19 cellular contexts compared by ENCODE assay signal in genomic region chr6:36793913-36794703, GRCh38. TPM values are rescaled to one million over a fixed set of nuclear protein-coding genes. Genes with fewer than 3 reads are reported as not detected.
A peak's percentile ranks its signal among the peaks of the same experiment; 100 is the strongest.
DNase-seq lines count a peak whose midpoint lies in the region; ATAC-seq lines count a peak whose summit lies in the region.
"Had no signal": no experiment of that assay in that cellular context is flagged by ENCODE, and none has a peak within 500 bp of the region (broad histone marks: within the 10 kb centered on the region; RNA-seq: fewer than 3 reads in every experiment).

No MANE protein-coding gene starts in this region.

- H3K4me3 ChIP-seq in H7 (ENCODE audit: insufficient read depth, low read depth, low read length) (no peak overlapping the region; the same call in 1 of the 2 replicates), NT2/D1 (ENCODE audit: insufficient read length, low read depth) (no peak overlapping the region)
- H3K4me3 ChIP-seq: coronary artery, esophagus muscularis mucosa, upper lobe of left lung had no signal

- peaks cover 8% of the 10 kb centered on the region for H3K4me1 ChIP-seq in NT2/D1 (ENCODE audit: insufficient read depth, insufficient read length)
- H3K4me1 ChIP-seq: esophagus muscularis mucosa, upper lobe of left lung had no signal

- peak overlapping the region; percentile 56 for H3K9ac ChIP-seq in NT2/D1 (ENCODE audit: insufficient read length, low read depth)

- no peaks in the 10 kb centered on the region for H3K27me3 ChIP-seq in H7 (ENCODE audit: control insufficient read depth, insufficient read depth, low read length)
- H3K27me3 ChIP-seq in NT2/D1 (ENCODE audit: insufficient read depth, insufficient read length) = no peaks in the 10 kb centered on the region
- H3K27me3 ChIP-seq: upper lobe of left lung had no signal

- intact Hi-C loops in posterior cingulate gyrus (cut with DNase I) = loop anchor here (5.0 kb wide), 1 partner anchor 43 kb away; the partner anchor contains the start of gene CPNE5

- H3K9me3 ChIP-seq in NT2/D1 (ENCODE audit: insufficient read depth, low read length) = no peaks in the 10 kb centered on the region
- H3K9me3 ChIP-seq: esophagus muscularis mucosa, upper lobe of left lung had no signal

- DNase-seq in H7 (peak; percentile 77), NT2/D1 (ENCODE audit: low read depth, low spot score) (no peak), hypothalamus (lab: John Stamatoyannopoulos, UW) (peak in 40 of 51 donors; percentile 6 to 82 (median 44)), posterior cingulate gyrus (peak in 8 of 10 donors; percentile 23 to 91 (median 40)), DMS79 treated with DMSO at 0.1 percent for 48 hours (lab: John Stamatoyannopoulos, UW) (no peak), NCI-H187 (lab: John Stamatoyannopoulos, UW) (no peak)
- no peak for DNase-seq in stimulated activated CD4-positive, alpha-beta T cell treated with anti-CD3 and anti-CD28 coated beads, Interleukin-2, amount 100 ng/mL, for 48 hours
- DNase-seq: activated CD4-positive, alpha-beta T cell treated with anti-CD3 and anti-CD28 coated beads for 4 hours; activated T-cell treated with anti-CD3 and anti-CD28 coated beads, Interleukin-2, amount 50 U/mL, for 4 hours; AML-193; mammary epithelial cell; NCI-H1436 treated with DMSO at 0.1 percent for 48 hours; NCI-H510A; RPMI8226; stimulated activated CD8-positive, alpha-beta memory T cell treated with anti-CD3 and anti-CD28 coated beads, Interleukin-4, amount 100 ng/mL, for 48 hours; upper lobe of left lung had no signal

- no peak for ATAC-seq in HG03097 (IDR thresholded peaks at IDR 0.05; ENCODE audit: low FRiP score, unreplicated experiment)
- ATAC-seq: activated T-cell treated with anti-CD3 and anti-CD28 coated beads, Interleukin-2, amount 50 U/mL, for 4 hours had no signal

- H3K36me3 ChIP-seq in H7 (replicated peaks; ENCODE audit: control insufficient read depth, insufficient read depth, low read length) = no peaks in the 10 kb centered on the region
- no peaks in the 10 kb centered on the region for H3K36me3 ChIP-seq in NT2/D1 (ENCODE audit: insufficient read depth, insufficient read length, low read length)
- H3K36me3 ChIP-seq: upper lobe of left lung had no signal

RNA-seq across cellular contexts. Expression of gene CPNE5, which starts 45.1 kb away (rescaled TPM):
- total RNA-seq in H7 (2014; rRNA removed; shearing (Covaris generic)) = 0.04 and 0.42 TPM in 2 replicates

Comparison
In these comparisons a context has a peak if more than half of its experiments do, and no peak if none do; other contexts are left out.
1. DNase-seq: peak in H7 (single experiment), hypothalamus (40 of 51) and posterior cingulate gyrus (8 of 10); none in NT2/D1 (single experiment), DMS79 treated with DMSO at 0.1 percent for 48 hours (single experiment), NCI-H187 (0 of 2) and stimulated activated CD4-positive, alpha-beta T cell treated with anti-CD3 and anti-CD28 coated beads, Interleukin-2, amount 100 ng/mL, for 48 hours (0 of 2).